1 cellular context compared by ENCODE assay signal in genomic region chr3:128726691-128727031, GRCh38.
TF ChIP-seq lines count a peak whose summit lies in the region.

No MANE protein-coding gene starts in this region.

TF ChIP-seq in GM12878, 131 proteins besides CTCF, POLR2A, EP300 and RAD21 (continued from another document):
- TF ChIP-seq USF2 (IDR thresholded peaks at IDR 0.05; ENCODE audit: borderline replicate concordance, low read depth, low read length) (peak; percentile 13; the same call in 1 of the 2 replicates), MXI1 (IDR thresholded peaks at IDR 0.05; ENCODE audit: low read depth, low read length) (peak; percentile 45; the same call in 1 of the 2 replicates), KDM1A (IDR thresholded peaks at IDR 0.05; ENCODE audit: borderline replicate concordance) (no peak), RAD51 (IDR thresholded peaks at IDR 0.05) (peak; percentile 71; the same call in 1 of the 2 replicates), NR2F1 (conservative IDR thresholded peaks at IDR 0.05) (0 out of 2 replicates have a peak, but pooled peaks have one; percentile 55), EZH2 (IDR thresholded peaks at IDR 0.05; ENCODE audit: borderline replicate concordance, control insufficient read depth, low read depth, low read length) (no peak)
- TF ChIP-seq, protein P1, sequence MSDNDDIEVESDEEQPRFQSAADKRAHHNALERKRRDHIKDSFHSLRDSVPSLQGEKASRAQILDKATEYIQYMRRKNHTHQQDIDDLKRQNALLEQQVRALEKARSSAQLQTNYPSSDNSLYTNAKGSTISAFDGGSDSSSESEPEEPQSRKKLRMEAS (IDR thresholded peaks at IDR 0.05; ENCODE audit: low read depth, low read length): peak; percentile 21; the same call in 1 of the 2 replicates
TF ChIP-seq in GM12878: peak in this region for 8.
